Comparison of ENCODE assay signal across 1 cellular context in the genomic region with DNA sequence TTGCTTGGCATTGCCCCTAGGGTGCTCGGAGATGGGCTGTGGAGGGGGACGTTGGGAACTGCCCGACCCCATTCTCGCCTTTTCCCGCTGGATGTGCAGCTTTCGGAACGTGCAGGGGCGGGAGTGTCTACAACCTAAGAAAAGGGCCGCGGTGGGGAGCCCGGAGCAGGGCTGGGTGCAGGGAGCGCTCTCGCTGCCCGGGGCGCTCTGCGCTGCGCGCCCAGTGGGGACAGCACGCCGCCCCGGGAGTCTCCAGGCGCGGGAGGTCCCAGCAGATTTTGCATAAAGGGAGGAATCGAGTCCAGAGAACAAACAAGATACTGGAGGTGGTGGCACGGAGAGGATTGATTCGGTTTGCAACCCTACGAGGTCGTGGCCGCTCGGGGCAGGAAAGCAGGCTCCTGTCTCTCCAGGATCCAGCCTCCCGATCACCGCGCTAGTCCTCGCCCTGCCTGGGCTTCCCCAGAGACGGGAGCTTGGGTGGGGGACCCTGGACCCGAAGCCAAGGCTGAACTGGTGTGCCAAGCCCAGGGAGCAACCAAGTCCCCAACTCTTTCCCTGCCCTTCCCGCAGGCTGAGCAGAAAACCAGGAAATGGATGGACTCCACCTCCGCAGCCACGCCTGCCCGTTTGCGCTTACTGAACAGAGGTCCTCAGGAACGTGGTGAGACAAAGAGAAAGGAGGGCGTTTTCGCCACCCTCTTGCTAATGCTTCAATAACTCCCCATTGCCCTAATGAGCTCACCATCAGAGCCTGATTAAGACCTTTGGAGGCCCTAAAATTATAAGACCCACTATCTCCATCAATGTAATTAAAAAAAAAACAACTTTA.
A peak's percentile ranks its signal among the peaks of the same experiment; 100 is the strongest.
TF ChIP-seq lines count a peak whose summit lies in the region.

No MANE protein-coding gene starts in this region.

TF ChIP-seq in HepG2, 621 proteins besides CTCF, POLR2A, EP300 and RAD21 (continued from another document):
- TF ChIP-seq, protein P1, sequence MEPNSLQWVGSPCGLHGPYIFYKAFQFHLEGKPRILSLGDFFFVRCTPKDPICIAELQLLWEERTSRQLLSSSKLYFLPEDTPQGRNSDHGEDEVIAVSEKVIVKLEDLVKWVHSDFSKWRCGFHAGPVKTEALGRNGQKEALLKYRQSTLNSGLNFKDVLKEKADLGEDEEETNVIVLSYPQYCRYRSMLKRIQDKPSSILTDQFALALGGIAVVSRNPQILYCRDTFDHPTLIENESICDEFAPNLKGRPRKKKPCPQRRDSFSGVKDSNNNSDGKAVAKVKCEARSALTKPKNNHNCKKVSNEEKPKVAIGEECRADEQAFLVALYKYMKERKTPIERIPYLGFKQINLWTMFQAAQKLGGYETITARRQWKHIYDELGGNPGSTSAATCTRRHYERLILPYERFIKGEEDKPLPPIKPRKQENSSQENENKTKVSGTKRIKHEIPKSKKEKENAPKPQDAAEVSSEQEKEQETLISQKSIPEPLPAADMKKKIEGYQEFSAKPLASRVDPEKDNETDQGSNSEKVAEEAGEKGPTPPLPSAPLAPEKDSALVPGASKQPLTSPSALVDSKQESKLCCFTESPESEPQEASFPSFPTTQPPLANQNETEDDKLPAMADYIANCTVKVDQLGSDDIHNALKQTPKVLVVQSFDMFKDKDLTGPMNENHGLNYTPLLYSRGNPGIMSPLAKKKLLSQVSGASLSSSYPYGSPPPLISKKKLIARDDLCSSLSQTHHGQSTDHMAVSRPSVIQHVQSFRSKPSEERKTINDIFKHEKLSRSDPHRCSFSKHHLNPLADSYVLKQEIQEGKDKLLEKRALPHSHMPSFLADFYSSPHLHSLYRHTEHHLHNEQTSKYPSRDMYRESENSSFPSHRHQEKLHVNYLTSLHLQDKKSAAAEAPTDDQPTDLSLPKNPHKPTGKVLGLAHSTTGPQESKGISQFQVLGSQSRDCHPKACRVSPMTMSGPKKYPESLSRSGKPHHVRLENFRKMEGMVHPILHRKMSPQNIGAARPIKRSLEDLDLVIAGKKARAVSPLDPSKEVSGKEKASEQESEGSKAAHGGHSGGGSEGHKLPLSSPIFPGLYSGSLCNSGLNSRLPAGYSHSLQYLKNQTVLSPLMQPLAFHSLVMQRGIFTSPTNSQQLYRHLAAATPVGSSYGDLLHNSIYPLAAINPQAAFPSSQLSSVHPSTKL (CRISPR knock-in tag; IDR thresholded peaks at IDR 0.05) = 0 out of 2 replicates have a peak, but pooled peaks have one; percentile 13
- no peak for TF ChIP-seq MZF1 (CRISPR knock-in tag; IDR thresholded peaks at IDR 0.05; ENCODE audit: borderline replicate concordance)
- TF ChIP-seq IRX3 (CRISPR knock-in tag; IDR thresholded peaks at IDR 0.05; ENCODE audit: borderline replicate concordance, low read depth) = no peak
- 0 out of 2 replicates have a peak, but pooled peaks have one; percentile 26 for TF ChIP-seq ELF1 (CRISPR knock-in tag; IDR thresholded peaks at IDR 0.05)
- TF ChIP-seq, protein P2, sequence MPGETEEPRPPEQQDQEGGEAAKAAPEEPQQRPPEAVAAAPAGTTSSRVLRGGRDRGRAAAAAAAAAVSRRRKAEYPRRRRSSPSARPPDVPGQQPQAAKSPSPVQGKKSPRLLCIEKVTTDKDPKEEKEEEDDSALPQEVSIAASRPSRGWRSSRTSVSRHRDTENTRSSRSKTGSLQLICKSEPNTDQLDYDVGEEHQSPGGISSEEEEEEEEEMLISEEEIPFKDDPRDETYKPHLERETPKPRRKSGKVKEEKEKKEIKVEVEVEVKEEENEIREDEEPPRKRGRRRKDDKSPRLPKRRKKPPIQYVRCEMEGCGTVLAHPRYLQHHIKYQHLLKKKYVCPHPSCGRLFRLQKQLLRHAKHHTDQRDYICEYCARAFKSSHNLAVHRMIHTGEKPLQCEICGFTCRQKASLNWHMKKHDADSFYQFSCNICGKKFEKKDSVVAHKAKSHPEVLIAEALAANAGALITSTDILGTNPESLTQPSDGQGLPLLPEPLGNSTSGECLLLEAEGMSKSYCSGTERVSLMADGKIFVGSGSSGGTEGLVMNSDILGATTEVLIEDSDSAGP (CRISPR knock-in tag; IDR thresholded peaks at IDR 0.05; ENCODE audit: borderline replicate concordance) = peak; percentile 67; the same call in 1 of the 2 replicates
- TF ChIP-seq HCFC1 (IDR thresholded peaks at IDR 0.05; ENCODE audit: low read depth, low read length) = no peak
- TF ChIP-seq, protein P3, sequence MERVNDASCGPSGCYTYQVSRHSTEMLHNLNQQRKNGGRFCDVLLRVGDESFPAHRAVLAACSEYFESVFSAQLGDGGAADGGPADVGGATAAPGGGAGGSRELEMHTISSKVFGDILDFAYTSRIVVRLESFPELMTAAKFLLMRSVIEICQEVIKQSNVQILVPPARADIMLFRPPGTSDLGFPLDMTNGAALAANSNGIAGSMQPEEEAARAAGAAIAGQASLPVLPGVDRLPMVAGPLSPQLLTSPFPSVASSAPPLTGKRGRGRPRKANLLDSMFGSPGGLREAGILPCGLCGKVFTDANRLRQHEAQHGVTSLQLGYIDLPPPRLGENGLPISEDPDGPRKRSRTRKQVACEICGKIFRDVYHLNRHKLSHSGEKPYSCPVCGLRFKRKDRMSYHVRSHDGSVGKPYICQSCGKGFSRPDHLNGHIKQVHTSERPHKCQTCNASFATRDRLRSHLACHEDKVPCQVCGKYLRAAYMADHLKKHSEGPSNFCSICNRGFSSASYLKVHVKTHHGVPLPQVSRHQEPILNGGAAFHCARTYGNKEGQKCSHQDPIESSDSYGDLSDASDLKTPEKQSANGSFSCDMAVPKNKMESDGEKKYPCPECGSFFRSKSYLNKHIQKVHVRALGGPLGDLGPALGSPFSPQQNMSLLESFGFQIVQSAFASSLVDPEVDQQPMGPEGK (CRISPR knock-in tag; IDR thresholded peaks at IDR 0.05) = no peak; the same call in 1 of the 2 replicates
- no peak for TF ChIP-seq NCOA1 (CRISPR knock-in tag; IDR thresholded peaks at IDR 0.05)
- TF ChIP-seq, protein P4, sequence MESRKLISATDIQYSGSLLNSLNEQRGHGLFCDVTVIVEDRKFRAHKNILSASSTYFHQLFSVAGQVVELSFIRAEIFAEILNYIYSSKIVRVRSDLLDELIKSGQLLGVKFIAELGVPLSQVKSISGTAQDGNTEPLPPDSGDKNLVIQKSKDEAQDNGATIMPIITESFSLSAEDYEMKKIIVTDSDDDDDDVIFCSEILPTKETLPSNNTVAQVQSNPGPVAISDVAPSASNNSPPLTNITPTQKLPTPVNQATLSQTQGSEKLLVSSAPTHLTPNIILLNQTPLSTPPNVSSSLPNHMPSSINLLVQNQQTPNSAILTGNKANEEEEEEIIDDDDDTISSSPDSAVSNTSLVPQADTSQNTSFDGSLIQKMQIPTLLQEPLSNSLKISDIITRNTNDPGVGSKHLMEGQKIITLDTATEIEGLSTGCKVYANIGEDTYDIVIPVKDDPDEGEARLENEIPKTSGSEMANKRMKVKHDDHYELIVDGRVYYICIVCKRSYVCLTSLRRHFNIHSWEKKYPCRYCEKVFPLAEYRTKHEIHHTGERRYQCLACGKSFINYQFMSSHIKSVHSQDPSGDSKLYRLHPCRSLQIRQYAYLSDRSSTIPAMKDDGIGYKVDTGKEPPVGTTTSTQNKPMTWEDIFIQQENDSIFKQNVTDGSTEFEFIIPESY (CRISPR knock-in tag; IDR thresholded peaks at IDR 0.05) = no peak
- peak; percentile 35; the same call in 1 of the 2 replicates for TF ChIP-seq ZNF788 (CRISPR knock-in tag; IDR thresholded peaks at IDR 0.05; ENCODE audit: borderline replicate concordance)
TF ChIP-seq in HepG2: peak in this region for 24.
